In the genomic region with DNA sequence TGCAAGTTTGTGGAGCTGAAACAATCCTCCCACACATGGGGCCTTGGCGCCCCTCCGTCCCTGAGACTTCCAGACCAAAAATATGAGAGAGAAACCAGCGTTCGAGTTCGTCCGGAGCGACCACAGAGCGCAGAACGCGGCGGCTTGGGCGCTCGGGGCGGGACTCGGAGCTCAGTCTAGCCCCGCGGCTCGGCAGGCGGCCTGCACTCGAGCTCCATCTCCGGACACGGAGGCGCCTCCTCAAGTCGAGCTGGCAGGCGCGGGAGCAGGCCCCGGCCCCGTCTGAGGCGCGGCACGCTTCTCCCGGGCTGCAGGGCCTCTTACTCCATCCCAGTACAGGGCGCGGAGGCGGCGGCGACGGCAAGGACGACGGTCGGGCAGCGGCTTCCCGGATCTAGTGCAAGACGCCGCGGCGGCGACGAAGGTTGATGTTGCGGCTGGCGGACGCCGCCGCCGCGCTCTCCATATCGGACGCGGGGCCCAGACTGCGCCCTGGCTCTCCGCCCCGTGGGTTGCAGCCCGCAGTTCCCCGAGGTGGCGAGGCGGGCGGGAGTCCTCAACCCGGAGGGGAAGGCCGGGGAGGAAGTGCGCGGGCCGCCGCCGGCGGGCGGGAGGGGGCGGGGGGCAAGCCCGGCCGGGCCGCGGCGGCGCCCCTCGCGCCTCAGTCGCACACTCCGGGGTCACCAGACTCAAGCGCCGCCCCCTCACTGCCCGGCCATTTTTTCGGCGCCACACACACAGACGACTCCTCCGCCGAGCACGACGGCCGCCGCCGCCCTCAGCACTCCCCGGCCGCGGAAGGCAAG, we compare ENCODE assay signal across 1 cellular context.
TF ChIP-seq lines count a peak whose summit lies in the region.

No MANE protein-coding gene starts in this region.

TF ChIP-seq in K562, 482 proteins besides CTCF, POLR2A, EP300 and RAD21 (continued from another document and continues in another):
- no peak for TF ChIP-seq RBM15 (IDR thresholded peaks at IDR 0.05; ENCODE audit: insufficient read depth, low read length)
- TF ChIP-seq ZNF408 (CRISPR knock-in tag; IDR thresholded peaks at IDR 0.05; ENCODE audit: low read depth) = no peak
- no peak for TF ChIP-seq GTF2A2 (tag; IDR thresholded peaks at IDR 0.05)
- TF ChIP-seq ZNF830 (CRISPR knock-in tag; IDR thresholded peaks at IDR 0.05) = no peak
- TF ChIP-seq MGA (IDR thresholded peaks at IDR 0.05) = no peak; the same call in 1 of the 2 replicates
- no peak for TF ChIP-seq NKRF (IDR thresholded peaks at IDR 0.05; ENCODE audit: borderline replicate concordance)
- TF ChIP-seq SRSF3 (IDR thresholded peaks at IDR 0.05; ENCODE audit: insufficient read depth, low read length) = no peak
- TF ChIP-seq ZNF586 (CRISPR knock-in tag; conservative IDR thresholded peaks at IDR 0.05) = no peak
- TF ChIP-seq, protein P1, sequence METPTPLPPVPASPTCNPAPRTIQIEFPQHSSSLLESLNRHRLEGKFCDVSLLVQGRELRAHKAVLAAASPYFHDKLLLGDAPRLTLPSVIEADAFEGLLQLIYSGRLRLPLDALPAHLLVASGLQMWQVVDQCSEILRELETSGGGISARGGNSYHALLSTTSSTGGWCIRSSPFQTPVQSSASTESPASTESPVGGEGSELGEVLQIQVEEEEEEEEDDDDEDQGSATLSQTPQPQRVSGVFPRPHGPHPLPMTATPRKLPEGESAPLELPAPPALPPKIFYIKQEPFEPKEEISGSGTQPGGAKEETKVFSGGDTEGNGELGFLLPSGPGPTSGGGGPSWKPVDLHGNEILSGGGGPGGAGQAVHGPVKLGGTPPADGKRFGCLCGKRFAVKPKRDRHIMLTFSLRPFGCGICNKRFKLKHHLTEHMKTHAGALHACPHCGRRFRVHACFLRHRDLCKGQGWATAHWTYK (CRISPR knock-in tag; IDR thresholded peaks at IDR 0.05) = no peak
- TF ChIP-seq XRCC5 (IDR thresholded peaks at IDR 0.05; ENCODE audit: low read depth, low read length) = no peak
- TF ChIP-seq TBP (optimal IDR thresholded peaks at IDR 0.05; ENCODE audit: low read depth, low read length) = no peak
- no peak for TF ChIP-seq MCM2 (IDR thresholded peaks at IDR 0.05; ENCODE audit: low read depth)
- TF ChIP-seq, protein P2, sequence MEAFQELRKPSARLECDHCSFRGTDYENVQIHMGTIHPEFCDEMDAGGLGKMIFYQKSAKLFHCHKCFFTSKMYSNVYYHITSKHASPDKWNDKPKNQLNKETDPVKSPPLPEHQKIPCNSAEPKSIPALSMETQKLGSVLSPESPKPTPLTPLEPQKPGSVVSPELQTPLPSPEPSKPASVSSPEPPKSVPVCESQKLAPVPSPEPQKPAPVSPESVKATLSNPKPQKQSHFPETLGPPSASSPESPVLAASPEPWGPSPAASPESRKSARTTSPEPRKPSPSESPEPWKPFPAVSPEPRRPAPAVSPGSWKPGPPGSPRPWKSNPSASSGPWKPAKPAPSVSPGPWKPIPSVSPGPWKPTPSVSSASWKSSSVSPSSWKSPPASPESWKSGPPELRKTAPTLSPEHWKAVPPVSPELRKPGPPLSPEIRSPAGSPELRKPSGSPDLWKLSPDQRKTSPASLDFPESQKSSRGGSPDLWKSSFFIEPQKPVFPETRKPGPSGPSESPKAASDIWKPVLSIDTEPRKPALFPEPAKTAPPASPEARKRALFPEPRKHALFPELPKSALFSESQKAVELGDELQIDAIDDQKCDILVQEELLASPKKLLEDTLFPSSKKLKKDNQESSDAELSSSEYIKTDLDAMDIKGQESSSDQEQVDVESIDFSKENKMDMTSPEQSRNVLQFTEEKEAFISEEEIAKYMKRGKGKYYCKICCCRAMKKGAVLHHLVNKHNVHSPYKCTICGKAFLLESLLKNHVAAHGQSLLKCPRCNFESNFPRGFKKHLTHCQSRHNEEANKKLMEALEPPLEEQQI (IDR thresholded peaks at IDR 0.05) = no peak
- TF ChIP-seq BMI1 (IDR thresholded peaks at IDR 0.05; ENCODE audit: low read length) = no peak
- no peak for TF ChIP-seq HOXB6 (CRISPR knock-in tag; IDR thresholded peaks at IDR 0.05; ENCODE audit: borderline replicate concordance)
- TF ChIP-seq ZNF436 (CRISPR knock-in tag; IDR thresholded peaks at IDR 0.05) = no peak
- 0 out of 2 replicates have a peak, but pooled peaks have one; percentile 43 for TF ChIP-seq HDAC8 (tag; IDR thresholded peaks at IDR 0.05)
- TF ChIP-seq CHD4 (IDR thresholded peaks at IDR 0.05; ENCODE audit: insufficient read depth, insufficient replicate concordance, low read depth, low read length, poor library complexity, severe bottlenecking) = no peak
- no peak for TF ChIP-seq ETV1 (tag; conservative IDR thresholded peaks at IDR 0.05; ENCODE audit: low read depth)
- no peak for TF ChIP-seq KLF6 (CRISPR knock-in tag; IDR thresholded peaks at IDR 0.05; ENCODE audit: borderline replicate concordance)
- peak; percentile 78 for TF ChIP-seq SPI1 (IDR thresholded peaks at IDR 0.05; ENCODE audit: borderline replicate concordance, low read depth, low read length)
- TF ChIP-seq CTCFL (IDR thresholded peaks at IDR 0.05; ENCODE audit: borderline replicate concordance, insufficient read depth, low read depth, low read length, poor library complexity, severe bottlenecking) = no peak
- TF ChIP-seq CSDE1 (IDR thresholded peaks at IDR 0.05) = no peak
- no peak for TF ChIP-seq JUND (IDR thresholded peaks at IDR 0.05; ENCODE audit: borderline replicate concordance, low read depth, low read length)
- no peak for TF ChIP-seq JUND (tag; IDR thresholded peaks at IDR 0.05; ENCODE audit: borderline replicate concordance, low read depth, low read length)
- no peak for TF ChIP-seq POLR2AphosphoS2 (IDR thresholded peaks at IDR 0.05; ENCODE audit: low read length)
- TF ChIP-seq TGIF2 (CRISPR knock-in tag; IDR thresholded peaks at IDR 0.05) = no peak
- TF ChIP-seq HMG20B (CRISPR knock-in tag; IDR thresholded peaks at IDR 0.05) = no peak
- TF ChIP-seq ZNF511 (CRISPR knock-in tag; IDR thresholded peaks at IDR 0.05) = no peak
- peak; percentile 86 for TF ChIP-seq CHD1 (IDR thresholded peaks at IDR 0.05; ENCODE audit: low read length)
